Comparison of ENCODE assay signal across 3 cellular contexts in genomic region chr11:18766015-18766414, GRCh38.
TF ChIP-seq lines count a peak whose summit lies in the region.

No MANE protein-coding gene starts in this region.

TF ChIP-seq in HepG2, 621 proteins besides CTCF, POLR2A, EP300 and RAD21:
- TF ChIP-seq ZNF768 (CRISPR knock-in tag; IDR thresholded peaks at IDR 0.05) (peak; percentile 39; the same call in 1 of the 2 replicates), CREB1 (IDR thresholded peaks at IDR 0.05) (peak; percentile 64), CREB1 (CRISPR knock-in tag; IDR thresholded peaks at IDR 0.05) (no peak), MNT (IDR thresholded peaks at IDR 0.05) (no peak)

TF ChIP-seq in GM12878, 131 proteins besides CTCF, POLR2A, EP300 and RAD21:
- TF ChIP-seq ZNF217 (IDR thresholded peaks at IDR 0.05) (peak; percentile 66; the same call in 1 of the 2 replicates), MAX (IDR thresholded peaks at IDR 0.05; ENCODE audit: low read depth, low read length) (no peak), SMARCA5 (IDR thresholded peaks at IDR 0.05) (0 out of 2 replicates have a peak, but pooled peaks have one; percentile 61), POLR2AphosphoS2 (IDR thresholded peaks at IDR 0.05; ENCODE audit: low read depth, low read length) (no peak), DPF2 (IDR thresholded peaks at IDR 0.05) (no peak)

TF ChIP-seq in H1, 55 proteins besides CTCF, POLR2A, EP300 and RAD21:
- peak; percentile 63 for TF ChIP-seq KDM1A (IDR thresholded peaks at IDR 0.05; ENCODE audit: borderline replicate concordance, low read length)
- no peak for TF ChIP-seq BRCA1 (IDR thresholded peaks at IDR 0.05; ENCODE audit: low read depth, low read length)
